In the genomic region with DNA sequence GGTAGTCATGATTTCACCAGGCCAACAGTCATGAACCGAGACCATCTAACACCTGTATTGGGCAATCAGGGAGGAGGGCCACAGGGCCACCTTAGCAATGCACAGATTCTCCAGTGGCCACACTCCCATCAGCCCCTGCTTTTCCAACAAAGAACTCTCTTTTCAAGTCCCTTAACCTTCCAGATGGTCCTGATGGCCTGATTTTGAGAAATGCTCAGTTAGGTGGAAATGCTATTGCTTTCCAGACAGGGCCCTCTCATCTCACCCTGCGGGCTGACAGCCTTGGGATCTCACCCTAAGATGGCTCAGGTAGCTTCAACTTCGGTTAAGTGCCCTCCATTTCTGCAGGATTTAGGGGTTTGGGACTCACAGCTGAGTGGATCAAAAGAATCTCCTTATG, we compare ENCODE assay signal across 33 cellular contexts.
"Had no signal": no experiment of that assay in that cellular context is flagged by ENCODE, and none has a peak within 500 bp of the region (broad histone marks: within the 10 kb centered on the region; RNA-seq: fewer than 3 reads in every experiment).

No MANE protein-coding gene starts in this region.

- DNase-seq: Karpas-422, Kasumi-1, KG1, MG63, MM.1S, MV-4-11, NCI-H1048, NCI-H1092, NCI-H1092 treated with DMSO at 0.1 percent for 48 hours, NCI-H1105, NCI-H1105 treated with DMSO at 0.1 percent for 48 hours, NCI-H1417, NCI-H1417 treated with DMSO at 0.1 percent for 48 hours, NCI-H1436, NCI-H1436 treated with DMSO at 0.1 percent for 48 hours, NCI-H146, NCI-H1694, NCI-H1694 treated with DMSO at 0.1 percent for 48 hours, NCI-H187, NCI-H187 treated with DMSO at 0.1 percent for 48 hours, NCI-H1930, NCI-H2029, NCI-H2029 treated with DMSO at 0.1 percent for 48 hours, NCI-H2081, NCI-H2081 treated with DMSO at 0.1 percent for 48 hours, NCI-H2107, NCI-H2227 treated with DMSO at 0.1 percent for 48 hours, NCI-H226, NCI-H345, NCI-H446, NCI-H446 treated with DMSO at 0.1 percent for 48 hours, NCI-H510A, NCI-H510A treated with DMSO at 0.1 percent for 48 hours had no signal
